In the genomic region with DNA sequence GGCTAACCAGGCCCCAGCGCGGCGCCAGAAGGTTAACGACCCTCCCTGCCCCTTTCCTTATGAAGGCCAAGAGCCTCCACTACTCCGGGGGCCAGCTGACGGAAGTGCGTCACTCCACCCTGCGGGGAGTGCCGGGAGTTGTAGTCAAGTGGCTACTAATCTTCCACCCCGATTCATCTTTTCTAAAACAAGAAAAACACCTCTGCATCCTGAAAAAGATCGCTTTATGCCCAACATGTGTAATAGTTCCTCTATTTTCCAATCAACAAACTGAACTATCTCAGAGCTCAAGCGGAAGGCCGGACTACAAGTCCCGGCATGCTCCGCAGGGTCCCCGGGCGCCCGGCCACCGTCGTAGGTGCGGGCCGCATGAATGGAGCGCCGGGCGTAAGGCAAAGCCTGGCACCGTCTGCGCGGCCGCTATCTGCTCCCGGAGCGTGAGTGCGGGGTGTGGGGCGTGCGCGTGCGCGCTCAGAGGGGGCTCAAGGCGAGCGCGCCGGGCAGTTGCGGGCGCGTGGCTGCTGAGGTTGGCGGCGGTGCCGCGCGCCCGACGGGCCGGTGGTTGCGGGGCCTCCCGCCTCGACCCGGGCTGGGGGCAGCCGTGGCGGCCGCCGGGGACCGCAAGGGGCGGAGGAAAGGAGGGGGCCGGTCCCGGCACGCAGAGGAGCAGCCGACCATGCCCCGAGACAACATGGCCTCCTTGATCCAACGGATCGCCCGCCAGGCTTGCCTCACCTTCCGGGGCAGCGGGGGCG, we compare ENCODE assay signal across 1 cellular context.
TF ChIP-seq lines count a peak whose summit lies in the region.

A gene (plus strand): TSS at position 337 of the 755 bp plus-strand sequence. CDS start 340 bp downstream, at position 677.

TF ChIP-seq in HepG2, 621 proteins besides CTCF, POLR2A, EP300 and RAD21 (continued from another document and continues in another):
- TF ChIP-seq, protein P1, sequence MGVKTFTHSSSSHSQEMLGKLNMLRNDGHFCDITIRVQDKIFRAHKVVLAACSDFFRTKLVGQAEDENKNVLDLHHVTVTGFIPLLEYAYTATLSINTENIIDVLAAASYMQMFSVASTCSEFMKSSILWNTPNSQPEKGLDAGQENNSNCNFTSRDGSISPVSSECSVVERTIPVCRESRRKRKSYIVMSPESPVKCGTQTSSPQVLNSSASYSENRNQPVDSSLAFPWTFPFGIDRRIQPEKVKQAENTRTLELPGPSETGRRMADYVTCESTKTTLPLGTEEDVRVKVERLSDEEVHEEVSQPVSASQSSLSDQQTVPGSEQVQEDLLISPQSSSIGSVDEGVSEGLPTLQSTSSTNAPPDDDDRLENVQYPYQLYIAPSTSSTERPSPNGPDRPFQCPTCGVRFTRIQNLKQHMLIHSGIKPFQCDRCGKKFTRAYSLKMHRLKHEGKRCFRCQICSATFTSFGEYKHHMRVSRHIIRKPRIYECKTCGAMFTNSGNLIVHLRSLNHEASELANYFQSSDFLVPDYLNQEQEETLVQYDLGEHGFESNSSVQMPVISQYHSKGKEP (CRISPR knock-in tag; IDR thresholded peaks at IDR 0.05): no peak
- TF ChIP-seq, protein P2, sequence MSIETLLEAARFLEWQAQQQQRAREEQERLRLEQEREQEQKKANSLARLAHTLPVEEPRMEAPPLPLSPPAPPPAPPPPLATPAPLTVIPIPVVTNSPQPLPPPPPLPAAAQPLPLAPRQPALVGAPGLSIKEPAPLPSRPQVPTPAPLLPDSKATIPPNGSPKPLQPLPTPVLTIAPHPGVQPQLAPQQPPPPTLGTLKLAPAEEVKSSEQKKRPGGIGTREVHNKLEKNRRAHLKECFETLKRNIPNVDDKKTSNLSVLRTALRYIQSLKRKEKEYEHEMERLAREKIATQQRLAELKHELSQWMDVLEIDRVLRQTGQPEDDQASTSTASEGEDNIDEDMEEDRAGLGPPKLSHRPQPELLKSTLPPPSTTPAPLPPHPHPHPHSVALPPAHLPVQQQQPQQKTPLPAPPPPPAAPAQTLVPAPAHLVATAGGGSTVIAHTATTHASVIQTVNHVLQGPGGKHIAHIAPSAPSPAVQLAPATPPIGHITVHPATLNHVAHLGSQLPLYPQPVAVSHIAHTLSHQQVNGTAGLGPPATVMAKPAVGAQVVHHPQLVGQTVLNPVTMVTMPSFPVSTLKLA (IDR thresholded peaks at IDR 0.05): no peak
- TF ChIP-seq, protein P3, sequence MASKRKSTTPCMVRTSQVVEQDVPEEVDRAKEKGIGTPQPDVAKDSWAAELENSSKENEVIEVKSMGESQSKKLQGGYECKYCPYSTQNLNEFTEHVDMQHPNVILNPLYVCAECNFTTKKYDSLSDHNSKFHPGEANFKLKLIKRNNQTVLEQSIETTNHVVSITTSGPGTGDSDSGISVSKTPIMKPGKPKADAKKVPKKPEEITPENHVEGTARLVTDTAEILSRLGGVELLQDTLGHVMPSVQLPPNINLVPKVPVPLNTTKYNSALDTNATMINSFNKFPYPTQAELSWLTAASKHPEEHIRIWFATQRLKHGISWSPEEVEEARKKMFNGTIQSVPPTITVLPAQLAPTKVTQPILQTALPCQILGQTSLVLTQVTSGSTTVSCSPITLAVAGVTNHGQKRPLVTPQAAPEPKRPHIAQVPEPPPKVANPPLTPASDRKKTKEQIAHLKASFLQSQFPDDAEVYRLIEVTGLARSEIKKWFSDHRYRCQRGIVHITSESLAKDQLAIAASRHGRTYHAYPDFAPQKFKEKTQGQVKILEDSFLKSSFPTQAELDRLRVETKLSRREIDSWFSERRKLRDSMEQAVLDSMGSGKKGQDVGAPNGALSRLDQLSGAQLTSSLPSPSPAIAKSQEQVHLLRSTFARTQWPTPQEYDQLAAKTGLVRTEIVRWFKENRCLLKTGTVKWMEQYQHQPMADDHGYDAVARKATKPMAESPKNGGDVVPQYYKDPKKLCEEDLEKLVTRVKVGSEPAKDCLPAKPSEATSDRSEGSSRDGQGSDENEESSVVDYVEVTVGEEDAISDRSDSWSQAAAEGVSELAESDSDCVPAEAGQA (IDR thresholded peaks at IDR 0.05; ENCODE audit: low read depth): peak; percentile 62
- TF ChIP-seq, protein P3 (CRISPR knock-in tag; IDR thresholded peaks at IDR 0.05; ENCODE audit: borderline replicate concordance): no peak
- TF ChIP-seq ZNF430 (CRISPR knock-in tag; IDR thresholded peaks at IDR 0.05) (no peak), SRSF1 (optimal IDR thresholded peaks at IDR 0.05; ENCODE audit: low read depth, low read length) (no peak), SYNCRIP (IDR thresholded peaks at IDR 0.05; ENCODE audit: insufficient read depth, low read depth, low read length) (no peak), ZMYM3 (CRISPR knock-in tag; IDR thresholded peaks at IDR 0.05) (no peak), ZNF530 (CRISPR knock-in tag; IDR thresholded peaks at IDR 0.05; ENCODE audit: low read depth) (no peak), HOXA9 (CRISPR knock-in tag; IDR thresholded peaks at IDR 0.05; ENCODE audit: borderline replicate concordance) (no peak), SMAD1 (CRISPR knock-in tag; IDR thresholded peaks at IDR 0.05; ENCODE audit: borderline replicate concordance, low read depth) (no peak), MIER2 (CRISPR knock-in tag; IDR thresholded peaks at IDR 0.05) (no peak), ZNF772 (CRISPR knock-in tag; IDR thresholded peaks at IDR 0.05) (peak; percentile 20; the same call in 1 of the 2 replicates), SMARCC2 (IDR thresholded peaks at IDR 0.05) (no peak), CHD4 (IDR thresholded peaks at IDR 0.05; ENCODE audit: borderline replicate concordance, low read length) (no peak), ATF1 (CRISPR knock-in tag; IDR thresholded peaks at IDR 0.05) (peak; percentile 98), MTF1 (CRISPR knock-in tag; IDR thresholded peaks at IDR 0.05) (no peak), ZBTB42 (CRISPR knock-in tag; IDR thresholded peaks at IDR 0.05) (0 out of 2 replicates have a peak, but pooled peaks have one; percentile 19), HOXD1 (CRISPR knock-in tag; IDR thresholded peaks at IDR 0.05) (0 out of 2 replicates have a peak, but pooled peaks have one; percentile 8), CENPT (CRISPR knock-in tag; IDR thresholded peaks at IDR 0.05; ENCODE audit: low read depth) (peak; percentile 15; the same call in 1 of the 2 replicates), ZNF232 (CRISPR knock-in tag; IDR thresholded peaks at IDR 0.05; ENCODE audit: borderline replicate concordance) (no peak)
- TF ChIP-seq, protein P4, sequence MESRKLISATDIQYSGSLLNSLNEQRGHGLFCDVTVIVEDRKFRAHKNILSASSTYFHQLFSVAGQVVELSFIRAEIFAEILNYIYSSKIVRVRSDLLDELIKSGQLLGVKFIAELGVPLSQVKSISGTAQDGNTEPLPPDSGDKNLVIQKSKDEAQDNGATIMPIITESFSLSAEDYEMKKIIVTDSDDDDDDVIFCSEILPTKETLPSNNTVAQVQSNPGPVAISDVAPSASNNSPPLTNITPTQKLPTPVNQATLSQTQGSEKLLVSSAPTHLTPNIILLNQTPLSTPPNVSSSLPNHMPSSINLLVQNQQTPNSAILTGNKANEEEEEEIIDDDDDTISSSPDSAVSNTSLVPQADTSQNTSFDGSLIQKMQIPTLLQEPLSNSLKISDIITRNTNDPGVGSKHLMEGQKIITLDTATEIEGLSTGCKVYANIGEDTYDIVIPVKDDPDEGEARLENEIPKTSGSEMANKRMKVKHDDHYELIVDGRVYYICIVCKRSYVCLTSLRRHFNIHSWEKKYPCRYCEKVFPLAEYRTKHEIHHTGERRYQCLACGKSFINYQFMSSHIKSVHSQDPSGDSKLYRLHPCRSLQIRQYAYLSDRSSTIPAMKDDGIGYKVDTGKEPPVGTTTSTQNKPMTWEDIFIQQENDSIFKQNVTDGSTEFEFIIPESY (CRISPR knock-in tag; IDR thresholded peaks at IDR 0.05): no peak
- TF ChIP-seq, protein P5, sequence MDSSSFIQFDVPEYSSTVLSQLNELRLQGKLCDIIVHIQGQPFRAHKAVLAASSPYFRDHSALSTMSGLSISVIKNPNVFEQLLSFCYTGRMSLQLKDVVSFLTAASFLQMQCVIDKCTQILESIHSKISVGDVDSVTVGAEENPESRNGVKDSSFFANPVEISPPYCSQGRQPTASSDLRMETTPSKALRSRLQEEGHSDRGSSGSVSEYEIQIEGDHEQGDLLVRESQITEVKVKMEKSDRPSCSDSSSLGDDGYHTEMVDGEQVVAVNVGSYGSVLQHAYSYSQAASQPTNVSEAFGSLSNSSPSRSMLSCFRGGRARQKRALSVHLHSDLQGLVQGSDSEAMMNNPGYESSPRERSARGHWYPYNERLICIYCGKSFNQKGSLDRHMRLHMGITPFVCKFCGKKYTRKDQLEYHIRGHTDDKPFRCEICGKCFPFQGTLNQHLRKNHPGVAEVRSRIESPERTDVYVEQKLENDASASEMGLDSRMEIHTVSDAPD (CRISPR knock-in tag; IDR thresholded peaks at IDR 0.05): no peak; the same call in 1 of the 2 replicates
- TF ChIP-seq, protein P6, sequence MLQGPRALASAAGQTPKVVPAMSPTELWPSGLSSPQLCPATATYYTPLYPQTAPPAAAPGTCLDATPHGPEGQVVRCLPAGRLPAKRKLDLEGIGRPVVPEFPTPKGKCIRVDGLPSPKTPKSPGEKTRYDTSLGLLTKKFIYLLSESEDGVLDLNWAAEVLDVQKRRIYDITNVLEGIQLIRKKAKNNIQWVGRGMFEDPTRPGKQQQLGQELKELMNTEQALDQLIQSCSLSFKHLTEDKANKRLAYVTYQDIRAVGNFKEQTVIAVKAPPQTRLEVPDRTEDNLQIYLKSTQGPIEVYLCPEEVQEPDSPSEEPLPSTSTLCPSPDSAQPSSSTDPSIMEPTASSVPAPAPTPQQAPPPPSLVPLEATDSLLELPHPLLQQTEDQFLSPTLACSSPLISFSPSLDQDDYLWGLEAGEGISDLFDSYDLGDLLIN (CRISPR knock-in tag; IDR thresholded peaks at IDR 0.05; ENCODE audit: borderline replicate concordance): no peak
- TF ChIP-seq, protein P7, sequence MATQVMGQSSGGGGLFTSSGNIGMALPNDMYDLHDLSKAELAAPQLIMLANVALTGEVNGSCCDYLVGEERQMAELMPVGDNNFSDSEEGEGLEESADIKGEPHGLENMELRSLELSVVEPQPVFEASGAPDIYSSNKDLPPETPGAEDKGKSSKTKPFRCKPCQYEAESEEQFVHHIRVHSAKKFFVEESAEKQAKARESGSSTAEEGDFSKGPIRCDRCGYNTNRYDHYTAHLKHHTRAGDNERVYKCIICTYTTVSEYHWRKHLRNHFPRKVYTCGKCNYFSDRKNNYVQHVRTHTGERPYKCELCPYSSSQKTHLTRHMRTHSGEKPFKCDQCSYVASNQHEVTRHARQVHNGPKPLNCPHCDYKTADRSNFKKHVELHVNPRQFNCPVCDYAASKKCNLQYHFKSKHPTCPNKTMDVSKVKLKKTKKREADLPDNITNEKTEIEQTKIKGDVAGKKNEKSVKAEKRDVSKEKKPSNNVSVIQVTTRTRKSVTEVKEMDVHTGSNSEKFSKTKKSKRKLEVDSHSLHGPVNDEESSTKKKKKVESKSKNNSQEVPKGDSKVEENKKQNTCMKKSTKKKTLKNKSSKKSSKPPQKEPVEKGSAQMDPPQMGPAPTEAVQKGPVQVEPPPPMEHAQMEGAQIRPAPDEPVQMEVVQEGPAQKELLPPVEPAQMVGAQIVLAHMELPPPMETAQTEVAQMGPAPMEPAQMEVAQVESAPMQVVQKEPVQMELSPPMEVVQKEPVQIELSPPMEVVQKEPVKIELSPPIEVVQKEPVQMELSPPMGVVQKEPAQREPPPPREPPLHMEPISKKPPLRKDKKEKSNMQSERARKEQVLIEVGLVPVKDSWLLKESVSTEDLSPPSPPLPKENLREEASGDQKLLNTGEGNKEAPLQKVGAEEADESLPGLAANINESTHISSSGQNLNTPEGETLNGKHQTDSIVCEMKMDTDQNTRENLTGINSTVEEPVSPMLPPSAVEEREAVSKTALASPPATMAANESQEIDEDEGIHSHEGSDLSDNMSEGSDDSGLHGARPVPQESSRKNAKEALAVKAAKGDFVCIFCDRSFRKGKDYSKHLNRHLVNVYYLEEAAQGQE (IDR thresholded peaks at IDR 0.05; ENCODE audit: borderline replicate concordance in 1 of 2, low read depth in 1 of 2, low read length in 2 of 2): peak in 1 of 2 experiments; percentile 10; a peak in 1 of 4 replicates
- TF ChIP-seq, protein P8, sequence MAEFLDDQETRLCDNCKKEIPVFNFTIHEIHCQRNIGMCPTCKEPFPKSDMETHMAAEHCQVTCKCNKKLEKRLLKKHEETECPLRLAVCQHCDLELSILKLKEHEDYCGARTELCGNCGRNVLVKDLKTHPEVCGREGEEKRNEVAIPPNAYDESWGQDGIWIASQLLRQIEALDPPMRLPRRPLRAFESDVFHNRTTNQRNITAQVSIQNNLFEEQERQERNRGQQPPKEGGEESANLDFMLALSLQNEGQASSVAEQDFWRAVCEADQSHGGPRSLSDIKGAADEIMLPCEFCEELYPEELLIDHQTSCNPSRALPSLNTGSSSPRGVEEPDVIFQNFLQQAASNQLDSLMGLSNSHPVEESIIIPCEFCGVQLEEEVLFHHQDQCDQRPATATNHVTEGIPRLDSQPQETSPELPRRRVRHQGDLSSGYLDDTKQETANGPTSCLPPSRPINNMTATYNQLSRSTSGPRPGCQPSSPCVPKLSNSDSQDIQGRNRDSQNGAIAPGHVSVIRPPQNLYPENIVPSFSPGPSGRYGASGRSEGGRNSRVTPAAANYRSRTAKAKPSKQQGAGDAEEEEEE (CRISPR knock-in tag; IDR thresholded peaks at IDR 0.05; ENCODE audit: borderline replicate concordance): no peak
- TF ChIP-seq, protein P9, sequence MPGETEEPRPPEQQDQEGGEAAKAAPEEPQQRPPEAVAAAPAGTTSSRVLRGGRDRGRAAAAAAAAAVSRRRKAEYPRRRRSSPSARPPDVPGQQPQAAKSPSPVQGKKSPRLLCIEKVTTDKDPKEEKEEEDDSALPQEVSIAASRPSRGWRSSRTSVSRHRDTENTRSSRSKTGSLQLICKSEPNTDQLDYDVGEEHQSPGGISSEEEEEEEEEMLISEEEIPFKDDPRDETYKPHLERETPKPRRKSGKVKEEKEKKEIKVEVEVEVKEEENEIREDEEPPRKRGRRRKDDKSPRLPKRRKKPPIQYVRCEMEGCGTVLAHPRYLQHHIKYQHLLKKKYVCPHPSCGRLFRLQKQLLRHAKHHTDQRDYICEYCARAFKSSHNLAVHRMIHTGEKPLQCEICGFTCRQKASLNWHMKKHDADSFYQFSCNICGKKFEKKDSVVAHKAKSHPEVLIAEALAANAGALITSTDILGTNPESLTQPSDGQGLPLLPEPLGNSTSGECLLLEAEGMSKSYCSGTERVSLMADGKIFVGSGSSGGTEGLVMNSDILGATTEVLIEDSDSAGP (CRISPR knock-in tag; IDR thresholded peaks at IDR 0.05; ENCODE audit: borderline replicate concordance): no peak
- TF ChIP-seq, protein P10, sequence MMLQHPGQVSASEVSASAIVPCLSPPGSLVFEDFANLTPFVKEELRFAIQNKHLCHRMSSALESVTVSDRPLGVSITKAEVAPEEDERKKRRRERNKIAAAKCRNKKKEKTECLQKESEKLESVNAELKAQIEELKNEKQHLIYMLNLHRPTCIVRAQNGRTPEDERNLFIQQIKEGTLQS (CRISPR knock-in tag; IDR thresholded peaks at IDR 0.05): peak; percentile 4; the same call in 1 of the 2 replicates
